ENCODE assay signal across 10 cellular contexts in genomic region chr5:31771045-31771444, GRCh38.
DNase-seq lines count a peak whose midpoint lies in the region; ATAC-seq and TF ChIP-seq lines count a peak whose summit lies in the region.
"Had no signal": no experiment of that assay in that cellular context is flagged by ENCODE, and none has a peak within 500 bp of the region (broad histone marks: within the 10 kb centered on the region; RNA-seq: fewer than 3 reads in every experiment).

No MANE protein-coding gene starts in this region.

- DNase-seq in natural killer cell: no peak
- DNase-seq in natural killer cell treated with Interleukin-12 subunit alpha and Interleukin-12 subunit beta and Interleukin-15 and Interleukin-18, amount 100 ng/mL, for 72 hours (ENCODE audit: low spot score): no peak
- DNase-seq in DMS153 (lab: John Stamatoyannopoulos, UW): no peak
- DNase-seq in WTC11 (ENCODE audit: low spot score): no peak
- no peak for DNase-seq in NCI-H146 treated with DMSO at 0.1 percent for 48 hours (lab: John Stamatoyannopoulos, UW; ENCODE audit: unreplicated experiment)
- DNase-seq in cardiac septum (ENCODE audit: low spot score): no peak
- DNase-seq: stimulated activated CD4-positive, alpha-beta T cell treated with anti-CD3 and anti-CD28 coated beads, Interleukin-4, amount 100 ng/mL, for 1 hour had no signal

- peaks cover 24% of the 10 kb centered on the region in 2 donors for H3K4me1 Mint-ChIP-seq in natural killer cell
- H3K4me1 Mint-ChIP-seq in natural killer cell treated with Interleukin-12 subunit alpha and Interleukin-12 subunit beta and Interleukin-15 and Interleukin-18, amount 100 ng/mL, for 72 hours (ENCODE audit: low read depth in 2 of 2): peaks cover 21% of the 10 kb centered on the region in 2 donors
- H3K4me1 Mint-ChIP-seq in WTC11: peaks cover 31% of the 10 kb centered on the region

- ATAC-seq in natural killer cell (peak in 2 of 3 donors; percentile 34 to 47), GM21737 (IDR thresholded peaks at IDR 0.05; ENCODE audit: unreplicated experiment) (peak; percentile 89), HG03175 (IDR thresholded peaks at IDR 0.05; ENCODE audit: unreplicated experiment) (peak; percentile 80), WTC11 (no peak)
- ATAC-seq in natural killer cell treated with Interleukin-12 subunit alpha and Interleukin-12 subunit beta and Interleukin-15 and Interleukin-18, amount 100 ng/mL, for 72 hours: no peak
- ATAC-seq: A549 had no signal

- H3K9me3 Mint-ChIP-seq in natural killer cell (no peaks in the 10 kb centered on the region), WTC11 (peaks cover 25% of the 10 kb centered on the region)
- no peaks in the 10 kb centered on the region for H3K9me3 Mint-ChIP-seq in natural killer cell treated with Interleukin-12 subunit alpha and Interleukin-12 subunit beta and Interleukin-15 and Interleukin-18, amount 100 ng/mL, for 72 hours

- H3K4me3 Mint-ChIP-seq in natural killer cell (peak overlapping the region; percentile 10), WTC11 (no peak overlapping the region)
- no peak overlapping the region for H3K4me3 Mint-ChIP-seq in natural killer cell treated with Interleukin-12 subunit alpha and Interleukin-12 subunit beta and Interleukin-15 and Interleukin-18, amount 100 ng/mL, for 72 hours

- peak overlapping the region; percentile 11 to 49 for H3K27ac Mint-ChIP-seq in natural killer cell
- no peak overlapping the region for H3K27ac Mint-ChIP-seq in natural killer cell treated with Interleukin-12 subunit alpha and Interleukin-12 subunit beta and Interleukin-15 and Interleukin-18, amount 100 ng/mL, for 72 hours
- no peak overlapping the region for H3K27ac Mint-ChIP-seq in WTC11

- H3K27me3 Mint-ChIP-seq in natural killer cell (ENCODE audit: low read depth in 2 of 2) (no peaks in the 10 kb centered on the region), WTC11 (ENCODE audit: low read depth) (no peaks in the 10 kb centered on the region; the same call in 1 of the 2 replicates)
- H3K27me3 Mint-ChIP-seq in natural killer cell treated with Interleukin-12 subunit alpha and Interleukin-12 subunit beta and Interleukin-15 and Interleukin-18, amount 100 ng/mL, for 72 hours: no peaks in the 10 kb centered on the region

- CTCF ChIA-PET in WTC11 (lab: Charles Lee): interaction anchor here (0.7 to 3.3 kb wide), 5 partner anchors 38 to 322 kb away, joined by 3 to 27 read pairs (median 3); no protein-coding TSS in a partner anchor

- H3K36me3 Mint-ChIP-seq in natural killer cell (no peaks in the 10 kb centered on the region), WTC11 (peaks cover 21% of the 10 kb centered on the region)
- H3K36me3 Mint-ChIP-seq in natural killer cell treated with Interleukin-12 subunit alpha and Interleukin-12 subunit beta and Interleukin-15 and Interleukin-18, amount 100 ng/mL, for 72 hours: no peaks in the 10 kb centered on the region

- no peak for TF ChIP-seq CTCF in natural killer cell (IDR thresholded peaks at IDR 0.05)
- TF ChIP-seq CTCF in WTC11 (IDR thresholded peaks at IDR 0.05): no peak

- intact Hi-C loops in natural killer cell (cut with micrococcal nuclease) (no loop called here), cardiac septum (cut with DNase I) (loop anchor here (5.0 kb wide), 1 partner anchor 79 kb away; no protein-coding TSS in a partner anchor)

- POLR2A ChIA-PET in WTC11 (lab: Charles Lee): no interaction called here

TF ChIP-seq in WTC11, 78 proteins besides CTCF, POLR2A, EP300 and RAD21:
- no peak for TF ChIP-seq ZNF416 (CRISPR knock-in tag; IDR thresholded peaks at IDR 0.05)
- no peak for TF ChIP-seq ZNF425 (CRISPR knock-in tag; conservative IDR thresholded peaks at IDR 0.05)
- no peak for TF ChIP-seq FOXJ3 (CRISPR knock-in tag; IDR thresholded peaks at IDR 0.05; ENCODE audit: borderline replicate concordance)
- no peak for TF ChIP-seq E2F5 (CRISPR knock-in tag; IDR thresholded peaks at IDR 0.05)
- no peak for TF ChIP-seq EMX1 (CRISPR knock-in tag; IDR thresholded peaks at IDR 0.05)
- TF ChIP-seq NFE2L1 (CRISPR knock-in tag; IDR thresholded peaks at IDR 0.05): no peak
- no peak for TF ChIP-seq ATF1 (CRISPR knock-in tag; IDR thresholded peaks at IDR 0.05)
- TF ChIP-seq ARID4B (CRISPR knock-in tag; IDR thresholded peaks at IDR 0.05; ENCODE audit: borderline replicate concordance): no peak
TF ChIP-seq in WTC11: peak in this region for 0.

Comparison
In these comparisons a context has a peak if more than half of its experiments do, and no peak if none do; other contexts are left out.
1. ATAC-seq: peak in natural killer cell (2 of 3), GM21737 (single experiment) and HG03175 (single experiment); none in natural killer cell treated with Interleukin-12 subunit alpha and Interleukin-12 subunit beta and Interleukin-15 and Interleukin-18, amount 100 ng/mL, for 72 hours (0 of 2) and WTC11 (single experiment).
2. H3K27ac Mint-ChIP-seq: peak in natural killer cell (2 of 2); none in natural killer cell treated with Interleukin-12 subunit alpha and Interleukin-12 subunit beta and Interleukin-15 and Interleukin-18, amount 100 ng/mL, for 72 hours (0 of 2) and WTC11 (single experiment).